18 cellular contexts compared by ENCODE assay signal in the genomic region with DNA sequence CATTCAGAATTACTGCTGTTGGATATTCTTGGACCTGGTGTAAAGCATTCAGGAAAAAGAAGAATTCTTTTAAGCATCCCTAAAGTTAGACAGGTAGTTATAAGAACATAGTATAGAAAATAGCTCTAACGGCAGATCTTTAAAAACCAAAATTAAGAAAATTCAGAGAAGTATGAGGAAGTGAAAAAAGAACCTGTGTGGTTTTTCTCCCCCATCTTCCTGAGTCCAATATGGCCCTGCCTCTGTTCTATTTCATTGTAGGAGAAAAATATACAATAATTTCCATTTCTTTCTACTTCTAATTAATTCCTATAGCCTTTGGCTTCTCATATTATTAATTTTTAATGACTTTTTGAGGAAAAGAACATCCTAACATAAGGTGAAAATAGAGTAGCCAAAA. TPM values are rescaled to one million over a fixed set of nuclear protein-coding genes. Genes with fewer than 3 reads are reported as not detected.
DNase-seq lines count a peak whose midpoint lies in the region; ATAC-seq and TF ChIP-seq lines count a peak whose summit lies in the region.
"Had no signal": no experiment of that assay in that cellular context is flagged by ENCODE, and none has a peak within 500 bp of the region (broad histone marks: within the 10 kb centered on the region; RNA-seq: fewer than 3 reads in every experiment).

No MANE protein-coding gene starts in this region.

- TF ChIP-seq CTCF in progenitor cell of endocrine pancreas (IDR thresholded peaks at IDR 0.05; ENCODE audit: unreplicated experiment): no peak

- no peaks in the 10 kb centered on the region for H3K27me3 Mint-ChIP-seq in progenitor cell of endocrine pancreas

- ATAC-seq in GM18505 (IDR thresholded peaks at IDR 0.05; ENCODE audit: unreplicated experiment) (peak; percentile 49), GM21381 (IDR thresholded peaks at IDR 0.05; ENCODE audit: unreplicated experiment) (peak; percentile 46), HG02970 (IDR thresholded peaks at IDR 0.05; ENCODE audit: low FRiP score, unreplicated experiment) (peak; percentile 51), HG03565 (IDR thresholded peaks at IDR 0.05; ENCODE audit: unreplicated experiment) (peak; percentile 35)
- ATAC-seq: activated naive CD8-positive, alpha-beta T cell treated with anti-CD3 and anti-CD28 coated beads, Interleukin-2, amount 50 U/mL, for 24 hours; esophagus mucosa; lower lobe of right lung had no signal

- no peak overlapping the region for H3K27ac Mint-ChIP-seq in progenitor cell of endocrine pancreas
- H3K27ac Mint-ChIP-seq: activated naive CD8-positive, alpha-beta T cell treated with anti-CD3 and anti-CD28 coated beads, Interleukin-2, amount 50 U/mL, for 24 hours had no signal

- no peaks in the 10 kb centered on the region for H3K9me3 Mint-ChIP-seq in progenitor cell of endocrine pancreas (ENCODE audit: low read depth)
- H3K9me3 Mint-ChIP-seq: activated naive CD8-positive, alpha-beta T cell treated with anti-CD3 and anti-CD28 coated beads, Interleukin-2, amount 50 U/mL, for 24 hours had no signal

- DNase-seq in stimulated activated CD4-positive, alpha-beta T cell treated with anti-CD3 and anti-CD28 coated beads, Interleukin-2, amount 100 ng/mL, for 24 hours: no peak
- DNase-seq in NCI-H748 treated with DMSO at 0.1 percent for 48 hours (lab: John Stamatoyannopoulos, UW) (no peak), progenitor cell of endocrine pancreas (ENCODE audit: low spot score, unreplicated experiment) (no peak), NCI-H774 (lab: John Stamatoyannopoulos, UW) (no peak)
- DNase-seq: ACHN; activated CD8-positive, alpha-beta memory T cell treated with anti-CD3 and anti-CD28 coated beads, Interleukin-2, amount 50 U/mL, for 4 hours; activated naive CD8-positive, alpha-beta T cell treated with anti-CD3 and anti-CD28 coated beads, Interleukin-2, amount 50 U/mL, for 24 hours; GM23248; lower lobe of right lung; NCI-H510A; SHP77; spleen had no signal

- H3K4me1 Mint-ChIP-seq in progenitor cell of endocrine pancreas (ENCODE audit: low read depth): no peaks in the 10 kb centered on the region
- H3K4me1 Mint-ChIP-seq: activated naive CD8-positive, alpha-beta T cell treated with anti-CD3 and anti-CD28 coated beads, Interleukin-2, amount 50 U/mL, for 24 hours had no signal

- no peaks in the 10 kb centered on the region for H3K36me3 Mint-ChIP-seq in progenitor cell of endocrine pancreas (ENCODE audit: insufficient read depth)

- H3K4me3 Mint-ChIP-seq in progenitor cell of endocrine pancreas (ENCODE audit: low read depth): no peak overlapping the region
- H3K4me3 Mint-ChIP-seq: activated naive CD8-positive, alpha-beta T cell treated with anti-CD3 and anti-CD28 coated beads, Interleukin-2, amount 50 U/mL, for 24 hours had no signal

- no peak for TF ChIP-seq POLR2A in GM18505 (IDR thresholded peaks at IDR 0.05; ENCODE audit: borderline replicate concordance, extremely low read depth, insufficient read depth, insufficient read length)

RNA-seq across cellular contexts. Expression of a gene that starts 47.1 kb away (rescaled TPM):
- not detected in 2 replicates for total RNA-seq in progenitor cell of endocrine pancreas
- total RNA-seq: chondrocyte, GM23248 had no signal
